ENCODE assay signal across 20 cellular contexts in genomic region chr4:61397174-61397573, GRCh38.
DNase-seq lines count a peak whose midpoint lies in the region; ATAC-seq and TF ChIP-seq lines count a peak whose summit lies in the region.
"Had no signal": no experiment of that assay in that cellular context is flagged by ENCODE, and none has a peak within 500 bp of the region (broad histone marks: within the 10 kb centered on the region; RNA-seq: fewer than 3 reads in every experiment).

No MANE protein-coding gene starts in this region.

- no peak overlapping the region for H3K27ac Mint-ChIP-seq in activated CD4-positive, alpha-beta T cell treated with anti-CD3 and anti-CD28 coated beads, Interleukin-2, amount 10 ng/mL, durations not matched to agents 24 days and 14 days
- no peak overlapping the region for H3K27ac Mint-ChIP-seq in endodermal cell
- H3K27ac Mint-ChIP-seq: activated naive CD8-positive, alpha-beta T cell treated with anti-CD3 and anti-CD28 coated beads, Interleukin-2, amount 10 ng/mL, durations not matched to agents 7 days and 5 days; stimulated activated effector memory CD8-positive, alpha-beta T cell treated with anti-CD3 and anti-CD28 coated beads, Interleukin-12 subunit alpha, Interleukin-12 subunit beta, amount 100 ng/mL, for 72 hours had no signal

- 89 to 100% methylated on average over 1 of the region's 1 CpG for WGBS in endodermal cell (ENCODE audit: insufficient coverage in 1 of 2, insufficient read length in 1 of 2), 2 experiments
- 73% methylated on average over 1 of the region's 1 CpG for WGBS in smooth muscle cell (ENCODE audit: low lambda C conversion rate)

- TF ChIP-seq CTCF in astrocyte of the spinal cord (IDR thresholded peaks at IDR 0.05; ENCODE audit: low read depth, low read length) (no peak), endodermal cell (conservative IDR thresholded peaks at IDR 0.05) (no peak), smooth muscle cell (IDR thresholded peaks at IDR 0.05; ENCODE audit: borderline replicate concordance, insufficient read depth, poor library complexity, severe bottlenecking) (no peak)

- no peak overlapping the region for H3K4me3 Mint-ChIP-seq in activated CD4-positive, alpha-beta T cell treated with anti-CD3 and anti-CD28 coated beads, Interleukin-2, amount 10 ng/mL, durations not matched to agents 24 days and 14 days
- no peak overlapping the region for H3K4me3 Mint-ChIP-seq in endodermal cell
- H3K4me3 Mint-ChIP-seq: activated naive CD8-positive, alpha-beta T cell treated with anti-CD3 and anti-CD28 coated beads, Interleukin-2, amount 10 ng/mL, durations not matched to agents 7 days and 5 days; stimulated activated effector memory CD8-positive, alpha-beta T cell treated with anti-CD3 and anti-CD28 coated beads, Interleukin-12 subunit alpha, Interleukin-12 subunit beta, amount 100 ng/mL, for 72 hours had no signal

- DNase-seq in CD1c-positive myeloid dendritic cell (ENCODE audit: extremely low spot score), result peak; percentile 13
- DNase-seq in MV-4-11 (lab: John Stamatoyannopoulos, UW), result peak; percentile 88
- DNase-seq in astrocyte of the spinal cord (ENCODE audit: low read depth, low spot score), result peak; percentile 57
- no peak for DNase-seq in activated CD4-positive, alpha-beta T cell treated with anti-CD3 and anti-CD28 coated beads, Interleukin-2, amount 10 ng/mL, durations not matched to agents 24 days and 14 days
- DNase-seq in endodermal cell, result no peak
- DNase-seq in smooth muscle cell (lab: John Stamatoyannopoulos, UW; ENCODE audit: unreplicated experiment), result no peak
- DNase-seq: activated CD4-positive, alpha-beta T cell treated with anti-CD3 and anti-CD28 coated beads, Interleukin-2, amount 50 U/mL, for 4 hours; activated naive CD8-positive, alpha-beta T cell treated with anti-CD3 and anti-CD28 coated beads, Interleukin-2, amount 10 ng/mL, durations not matched to agents 7 days and 5 days; activated T-cell treated with anti-CD3 and anti-CD28 coated beads, Interleukin-2, amount 50 U/mL, for 48 hours; GF-D8; Karpas-422; NCI-H1694; NCI-H748 treated with DMSO at 0.1 percent for 48 hours; T-helper 9 cell; upper lobe of left lung had no signal

- H3K4me1 ChIP-seq in iPS-18a (ENCODE audit: control insufficient read depth, low read depth, low read length), result peaks cover 62% of the 10 kb centered on the region
- no peaks in the 10 kb centered on the region for H3K4me1 ChIP-seq in endodermal cell (ENCODE audit: control insufficient read depth, insufficient read depth, low read length)
- H3K4me1 ChIP-seq in smooth muscle cell (ENCODE audit: low read depth), result peaks cover 3% of the 10 kb centered on the region
- H3K4me1 ChIP-seq: upper lobe of left lung had no signal

- no peaks in the 10 kb centered on the region for H3K27me3 Mint-ChIP-seq in activated CD4-positive, alpha-beta T cell treated with anti-CD3 and anti-CD28 coated beads, Interleukin-2, amount 10 ng/mL, durations not matched to agents 24 days and 14 days
- no peaks in the 10 kb centered on the region for H3K27me3 Mint-ChIP-seq in endodermal cell (ENCODE audit: insufficient read depth)
- H3K27me3 Mint-ChIP-seq: activated naive CD8-positive, alpha-beta T cell treated with anti-CD3 and anti-CD28 coated beads, Interleukin-2, amount 10 ng/mL, durations not matched to agents 7 days and 5 days had no signal

- no peak for TF ChIP-seq POLR2A in GM18505 (IDR thresholded peaks at IDR 0.05; ENCODE audit: borderline replicate concordance, extremely low read depth, insufficient read depth, insufficient read length)

- H3K27me3 ChIP-seq in iPS-18a (ENCODE audit: control insufficient read depth, insufficient read depth, low read length) (no peaks in the 10 kb centered on the region), endodermal cell (ENCODE audit: control insufficient read depth, insufficient read depth, low read length, poor library complexity, severe bottlenecking) (no peaks in the 10 kb centered on the region), smooth muscle cell (ENCODE audit: low read depth) (no peaks in the 10 kb centered on the region)
- H3K27me3 ChIP-seq: neutrophil, upper lobe of left lung had no signal

- no peaks in the 10 kb centered on the region for H3K4me1 Mint-ChIP-seq in activated CD4-positive, alpha-beta T cell treated with anti-CD3 and anti-CD28 coated beads, Interleukin-2, amount 10 ng/mL, durations not matched to agents 24 days and 14 days
- peaks cover 22% of the 10 kb centered on the region for H3K4me1 Mint-ChIP-seq in endodermal cell
- H3K4me1 Mint-ChIP-seq: activated naive CD8-positive, alpha-beta T cell treated with anti-CD3 and anti-CD28 coated beads, Interleukin-2, amount 10 ng/mL, durations not matched to agents 7 days and 5 days; stimulated activated effector memory CD8-positive, alpha-beta T cell treated with anti-CD3 and anti-CD28 coated beads, Interleukin-12 subunit alpha, Interleukin-12 subunit beta, amount 100 ng/mL, for 72 hours had no signal

- H3K9me3 ChIP-seq in iPS-18a (ENCODE audit: control insufficient read depth, low read depth, low read length) (no peaks in the 10 kb centered on the region), endodermal cell (ENCODE audit: control insufficient read depth, low read length) (no peaks in the 10 kb centered on the region), smooth muscle cell (replicated peaks; ENCODE audit: low read depth) (no peaks in the 10 kb centered on the region)
- H3K9me3 ChIP-seq: neutrophil, upper lobe of left lung had no signal

- H4K20me1 ChIP-seq in smooth muscle cell (ENCODE audit: low read depth), result no peaks in the 10 kb centered on the region

- H3K4me3 ChIP-seq in astrocyte of the spinal cord (ENCODE audit: low read depth, low read length) (no peak overlapping the region), iPS-18a (ENCODE audit: low read length) (no peak overlapping the region), endodermal cell (ENCODE audit: low read length) (no peak overlapping the region), smooth muscle cell (no peak overlapping the region)
- H3K4me3 ChIP-seq: upper lobe of left lung had no signal

- in situ Hi-C loops in astrocyte of the spinal cord (cut with HindIII; ENCODE audit: low sequenced_read_pairs), result no loop called here

- H3K36me3 ChIP-seq in iPS-18a (ENCODE audit: control insufficient read depth, low read depth, low read length) (no peaks in the 10 kb centered on the region), endodermal cell (ENCODE audit: control insufficient read depth, insufficient read depth, low read length) (no peaks in the 10 kb centered on the region), smooth muscle cell (ENCODE audit: low read depth) (no peaks in the 10 kb centered on the region)
- H3K36me3 ChIP-seq: neutrophil, upper lobe of left lung had no signal

- peak overlapping the region; percentile 45 for H3K9ac ChIP-seq in iPS-18a (ENCODE audit: low read length)
- no peak overlapping the region for H3K9ac ChIP-seq in endodermal cell (ENCODE audit: extremely low read depth, low read length, poor library complexity, severe bottlenecking)
- no peak overlapping the region for H3K9ac ChIP-seq in smooth muscle cell (ENCODE audit: low read depth)

- no peaks in the 10 kb centered on the region for H3K9me3 Mint-ChIP-seq in activated CD4-positive, alpha-beta T cell treated with anti-CD3 and anti-CD28 coated beads, Interleukin-2, amount 10 ng/mL, durations not matched to agents 24 days and 14 days
- H3K9me3 Mint-ChIP-seq in endodermal cell, result no peaks in the 10 kb centered on the region

- no peak for ATAC-seq in GM18505 (IDR thresholded peaks at IDR 0.05; ENCODE audit: unreplicated experiment)
- ATAC-seq: stimulated activated effector memory CD8-positive, alpha-beta T cell treated with anti-CD3 and anti-CD28 coated beads, Interleukin-12 subunit alpha, Interleukin-12 subunit beta, amount 100 ng/mL, for 72 hours had no signal

- no peaks in the 10 kb centered on the region for H3K79me2 ChIP-seq in smooth muscle cell (ENCODE audit: low read depth)

- no peaks in the 10 kb centered on the region for H3F3A ChIP-seq in smooth muscle cell (ENCODE audit: low read depth)

- H3K36me3 Mint-ChIP-seq in activated CD4-positive, alpha-beta T cell treated with anti-CD3 and anti-CD28 coated beads, Interleukin-2, amount 10 ng/mL, durations not matched to agents 24 days and 14 days (ENCODE audit: low read depth), result no peaks in the 10 kb centered on the region
- H3K36me3 Mint-ChIP-seq in endodermal cell (ENCODE audit: low read depth), result no peaks in the 10 kb centered on the region
- H3K36me3 Mint-ChIP-seq: activated naive CD8-positive, alpha-beta T cell treated with anti-CD3 and anti-CD28 coated beads, Interleukin-2, amount 10 ng/mL, durations not matched to agents 7 days and 5 days; stimulated activated effector memory CD8-positive, alpha-beta T cell treated with anti-CD3 and anti-CD28 coated beads, Interleukin-12 subunit alpha, Interleukin-12 subunit beta, amount 100 ng/mL, for 72 hours had no signal

- intact Hi-C loops in activated CD4-positive, alpha-beta T cell treated with anti-CD3 and anti-CD28 coated beads, Interleukin-2, amount 10 ng/mL, durations not matched to agents 24 days and 14 days (cut with micrococcal nuclease), result no loop called here

- H3K27ac ChIP-seq in iPS-18a (ENCODE audit: low read length) (peak overlapping the region; percentile 66), endodermal cell (ENCODE audit: low read depth, low read length) (no peak overlapping the region), smooth muscle cell (ENCODE audit: low read depth) (no peak overlapping the region)
- H3K27ac ChIP-seq: HL-60, neutrophil, upper lobe of left lung had no signal

- no peak overlapping the region for H3K4me2 ChIP-seq in smooth muscle cell

- no peak overlapping the region for H2AFZ ChIP-seq in smooth muscle cell (ENCODE audit: low read depth)

Comparison
In these comparisons a context has a peak if more than half of its experiments do, and no peak if none do; other contexts are left out.
1. DNase-seq: peak in CD1c-positive myeloid dendritic cell (single experiment), MV-4-11 (single experiment) and astrocyte of the spinal cord (single experiment); none in activated CD4-positive, alpha-beta T cell treated with anti-CD3 and anti-CD28 coated beads, Interleukin-2, amount 10 ng/mL, durations not matched to agents 24 days and 14 days (single experiment), endodermal cell (single experiment) and smooth muscle cell (single experiment).